1 cellular context compared by ENCODE assay signal in the genomic region with DNA sequence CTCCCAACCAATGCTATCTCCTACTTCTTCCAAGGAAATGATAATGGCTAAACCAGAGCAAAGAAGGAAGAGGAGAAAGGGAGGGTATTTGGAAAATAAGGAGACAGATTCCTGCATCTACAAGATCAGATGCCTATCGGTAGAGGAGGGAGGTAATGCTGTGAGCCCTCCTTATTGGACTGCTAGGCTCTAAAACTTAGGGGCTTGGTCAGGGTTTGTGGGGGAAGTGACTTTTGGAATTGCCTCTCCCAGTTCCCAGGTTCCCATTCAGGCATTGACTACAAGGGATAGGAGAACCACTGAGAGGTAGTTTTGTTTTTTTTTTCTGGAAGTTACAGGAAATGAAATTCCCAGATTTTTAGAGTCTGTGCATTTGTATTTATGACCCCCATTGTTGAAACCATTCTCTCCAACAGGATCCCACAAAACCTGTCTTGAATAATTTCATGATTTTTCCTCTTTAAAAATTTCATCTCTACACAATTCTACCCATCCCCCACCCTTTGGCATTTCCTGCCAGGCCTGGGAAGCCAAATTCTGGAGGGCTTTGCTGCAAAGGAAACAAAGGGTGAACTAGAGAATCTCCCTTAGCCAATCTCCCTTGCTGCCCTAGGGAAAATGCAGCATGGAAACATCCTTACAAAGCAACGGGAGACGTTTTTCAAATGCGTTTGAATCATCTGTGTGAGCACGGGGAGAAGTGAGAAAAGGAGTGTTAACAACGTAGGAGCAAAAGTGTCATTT.
TF ChIP-seq lines count a peak whose summit lies in the region.

No MANE protein-coding gene starts in this region.

TF ChIP-seq in WTC11, 78 proteins besides CTCF, POLR2A, EP300 and RAD21 (continued from another document):
- TF ChIP-seq, protein P1, sequence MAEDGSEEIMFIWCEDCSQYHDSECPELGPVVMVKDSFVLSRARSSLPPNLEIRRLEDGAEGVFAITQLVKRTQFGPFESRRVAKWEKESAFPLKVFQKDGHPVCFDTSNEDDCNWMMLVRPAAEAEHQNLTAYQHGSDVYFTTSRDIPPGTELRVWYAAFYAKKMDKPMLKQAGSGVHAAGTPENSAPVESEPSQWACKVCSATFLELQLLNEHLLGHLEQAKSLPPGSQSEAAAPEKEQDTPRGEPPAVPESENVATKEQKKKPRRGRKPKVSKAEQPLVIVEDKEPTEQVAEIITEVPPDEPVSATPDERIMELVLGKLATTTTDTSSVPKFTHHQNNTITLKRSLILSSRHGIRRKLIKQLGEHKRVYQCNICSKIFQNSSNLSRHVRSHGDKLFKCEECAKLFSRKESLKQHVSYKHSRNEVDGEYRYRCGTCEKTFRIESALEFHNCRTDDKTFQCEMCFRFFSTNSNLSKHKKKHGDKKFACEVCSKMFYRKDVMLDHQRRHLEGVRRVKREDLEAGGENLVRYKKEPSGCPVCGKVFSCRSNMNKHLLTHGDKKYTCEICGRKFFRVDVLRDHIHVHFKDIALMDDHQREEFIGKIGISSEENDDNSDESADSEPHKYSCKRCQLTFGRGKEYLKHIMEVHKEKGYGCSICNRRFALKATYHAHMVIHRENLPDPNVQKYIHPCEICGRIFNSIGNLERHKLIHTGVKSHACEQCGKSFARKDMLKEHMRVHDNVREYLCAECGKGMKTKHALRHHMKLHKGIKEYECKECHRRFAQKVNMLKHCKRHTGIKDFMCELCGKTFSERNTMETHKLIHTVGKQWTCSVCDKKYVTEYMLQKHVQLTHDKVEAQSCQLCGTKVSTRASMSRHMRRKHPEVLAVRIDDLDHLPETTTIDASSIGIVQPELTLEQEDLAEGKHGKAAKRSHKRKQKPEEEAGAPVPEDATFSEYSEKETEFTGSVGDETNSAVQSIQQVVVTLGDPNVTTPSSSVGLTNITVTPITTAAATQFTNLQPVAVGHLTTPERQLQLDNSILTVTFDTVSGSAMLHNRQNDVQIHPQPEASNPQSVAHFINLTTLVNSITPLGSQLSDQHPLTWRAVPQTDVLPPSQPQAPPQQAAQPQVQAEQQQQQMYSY (CRISPR knock-in tag; IDR thresholded peaks at IDR 0.05) = peak; percentile 33; the same call in 1 of the 2 replicates
- no peak for TF ChIP-seq TEAD4 (CRISPR knock-in tag; IDR thresholded peaks at IDR 0.05)
